Comparison of ENCODE assay signal across 22 cellular contexts in the genomic region with DNA sequence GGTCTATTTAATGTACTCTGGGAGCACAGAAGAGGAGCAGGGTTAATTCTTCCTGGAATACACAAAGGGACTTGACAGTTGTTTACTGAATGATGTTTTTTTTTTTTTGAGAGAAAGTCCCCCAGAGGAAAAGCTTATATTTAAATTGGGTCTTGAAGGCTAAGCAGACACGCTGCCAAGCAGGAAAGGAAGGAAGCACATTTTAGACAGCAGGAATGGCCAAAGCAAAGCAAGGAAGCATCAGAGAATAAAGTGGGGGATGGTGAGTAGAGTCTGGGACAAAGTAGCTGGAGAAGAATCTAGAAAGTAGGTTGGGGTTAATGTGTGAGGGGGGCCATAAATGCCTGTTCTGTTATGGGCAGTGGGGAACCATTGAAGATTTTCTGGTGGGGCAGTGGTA. TPM values are rescaled to one million over a fixed set of nuclear protein-coding genes. Genes with fewer than 3 reads are reported as not detected.
DNase-seq lines count a peak whose midpoint lies in the region; ATAC-seq, FAIRE-seq and TF ChIP-seq lines count a peak whose summit lies in the region.
"Had no signal": no experiment of that assay in that cellular context is flagged by ENCODE, and none has a peak within 500 bp of the region (broad histone marks: within the 10 kb centered on the region; RNA-seq: fewer than 3 reads in every experiment).

No MANE protein-coding gene starts in this region.

- no peaks in the 10 kb centered on the region for H3K4me1 Mint-ChIP-seq in activated naive CD4-positive, alpha-beta T cell treated with anti-CD3 and anti-CD28 coated beads, Interleukin-2, amount 50 U/mL, for 24 hours
- no peaks in the 10 kb centered on the region for H3K4me1 Mint-ChIP-seq in WTC11
- peaks cover 10% of the 10 kb centered on the region; the same call in 1 of the 2 replicates for H3K4me1 Mint-ChIP-seq in HFFc6 (ENCODE audit: low read depth)

- H3K9me1 ChIP-seq in endothelial cell of umbilical vein (replicated peaks; ENCODE audit: control insufficient read depth, extremely low read depth, insufficient read depth, low read length) = no peaks in the 10 kb centered on the region

- intact Hi-C loops in endothelial cell of umbilical vein (cut with micrococcal nuclease) = no loop called here
- intact Hi-C loops in thyroid gland (cut with DNase I) = no loop called here
- intact Hi-C loops in A673 (cut with micrococcal nuclease; ENCODE audit: unreplicated experiment) = no loop called here

- TF ChIP-seq CTCF in WTC11 (IDR thresholded peaks at IDR 0.05) = no peak
- no peak for TF ChIP-seq CTCF in endothelial cell of umbilical vein (IDR thresholded peaks at IDR 0.05; ENCODE audit: extremely low read depth in 1 of 2, insufficient read depth in 1 of 2, low read depth in 1 of 2, low read length in 2 of 2)
- TF ChIP-seq CTCF in thyroid gland (IDR thresholded peaks at IDR 0.05) = no peak
- TF ChIP-seq CTCF in HFFc6 (IDR thresholded peaks at IDR 0.05) = no peak
- no peak for TF ChIP-seq CTCF in A673 (conservative IDR thresholded peaks at IDR 0.05; ENCODE audit: low read depth, low read length)

- H3K9ac ChIP-seq in endothelial cell of umbilical vein (replicated peaks; ENCODE audit: extremely low read depth, insufficient read depth, low read length) = no peak overlapping the region

- POLR2A ChIA-PET in WTC11 (lab: Charles Lee) = no interaction called here
- POLR2A ChIA-PET in endothelial cell of umbilical vein (lab: Charles Lee) = no interaction called here
- POLR2A ChIA-PET in A673 (lab: Charles Lee; ENCODE audit: low non-redundant PET) = interaction anchor here (0.6 kb wide), 1 partner anchor 454 kb away, joined by 4 read pairs; no protein-coding TSS in a partner anchor

- peaks cover 13% of the 10 kb centered on the region for H3K36me3 Mint-ChIP-seq in activated naive CD4-positive, alpha-beta T cell treated with anti-CD3 and anti-CD28 coated beads, Interleukin-2, amount 50 U/mL, for 24 hours
- H3K36me3 Mint-ChIP-seq in WTC11 (peaks cover 38% of the 10 kb centered on the region), HFFc6 (ENCODE audit: low read depth) (peaks cover 12% of the 10 kb centered on the region)

- peaks cover 5 to 6% of the 10 kb centered on the region in 2 experiments for H3K36me3 ChIP-seq in endothelial cell of umbilical vein (ENCODE audit: control insufficient read depth in 2 of 2, extremely low read depth in 1 of 2, insufficient read depth in 2 of 2, low read length in 2 of 2)
- peaks cover 10 to 11% of the 10 kb centered on the region in 2 donors for H3K36me3 ChIP-seq in thyroid gland
- peaks cover 39% of the 10 kb centered on the region for H3K36me3 ChIP-seq in A673 (ENCODE audit: insufficient read depth, low read length, poor library complexity, severe bottlenecking)

- H3K4me3 ChIP-seq in endothelial cell of umbilical vein (replicated peaks in 1 of 3; ENCODE audit: insufficient read depth in 1 of 3, low read depth in 1 of 3, low read length in 3 of 3) (no peak overlapping the region), thyroid gland (replicated peaks in 1 of 3) (no peak overlapping the region), A673 (ENCODE audit: low read depth, low read length, poor library complexity, severe bottlenecking) (no peak overlapping the region)
- H3K4me3 ChIP-seq: K562 had no signal

- H3K27me3 Mint-ChIP-seq in activated naive CD4-positive, alpha-beta T cell treated with anti-CD3 and anti-CD28 coated beads, Interleukin-2, amount 50 U/mL, for 24 hours = no peaks in the 10 kb centered on the region
- H3K27me3 Mint-ChIP-seq in WTC11 (ENCODE audit: low read depth) (no peaks in the 10 kb centered on the region), HFFc6 (ENCODE audit: insufficient read depth) (no peaks in the 10 kb centered on the region)

- no peak overlapping the region for H3K4me3 Mint-ChIP-seq in activated naive CD4-positive, alpha-beta T cell treated with anti-CD3 and anti-CD28 coated beads, Interleukin-2, amount 50 U/mL, for 24 hours
- H3K4me3 Mint-ChIP-seq in WTC11 (no peak overlapping the region), HFFc6 (no peak overlapping the region)

- DNase-seq in activated naive CD4-positive, alpha-beta T cell treated with anti-CD3 and anti-CD28 coated beads, Interleukin-2, amount 50 U/mL, for 16 hours = no peak
- DNase-seq in WTC11 (ENCODE audit: low spot score) (no peak), endothelial cell of umbilical vein (ENCODE audit: low read depth, low spot score) (peak; percentile 75), thyroid gland (no peak), HFFc6 (no peak), A673 (ENCODE audit: low spot score) (no peak)
- DNase-seq: 8988T, AML-193, C1 segment of cervical spinal cord, EL, GF-D8, MM.1S, NCI-H1048, NCI-H1417 treated with DMSO at 0.1 percent for 48 hours, NCI-H187, NCI-H446, NCI-H526 had no signal

- dilution Hi-C loops in endothelial cell of umbilical vein (cut with MboI; ENCODE audit: extremely low pct_ligation_motif_present, low sequenced_read_pairs) = no loop called here

- no peak overlapping the region for H2AFZ ChIP-seq in endothelial cell of umbilical vein (ENCODE audit: low read depth, low read length)

- CTCF ChIA-PET in WTC11 (lab: Charles Lee) (interaction anchor here (0.6 to 1.7 kb wide), 4 partner anchors 22 to 383 kb away, joined by 3 to 7 read pairs (median 4); partner anchors contain the start of genes FGFR4 and ZNF346), endothelial cell of umbilical vein (lab: Charles Lee) (interaction anchor here (0.9 to 2.0 kb wide), 4 partner anchors 14 to 383 kb away, joined by 4 to 16 read pairs (median 5); no protein-coding TSS in a partner anchor), A673 (lab: Charles Lee) (no interaction called here)

- no peaks in the 10 kb centered on the region for H4K20me1 ChIP-seq in endothelial cell of umbilical vein (replicated peaks; ENCODE audit: control insufficient read depth, extremely low read depth, insufficient read depth, low read length)

- 67 to 68% methylated on average over 1 of the region's 1 CpG for WGBS in thyroid gland, 2 donors

- TF ChIP-seq POLR2A in endothelial cell of umbilical vein (IDR thresholded peaks at IDR 0.05; ENCODE audit: low read depth, low read length) (no peak), thyroid gland (IDR thresholded peaks at IDR 0.05) (no peak)

- H3K27ac ChIP-seq in endothelial cell of umbilical vein (ENCODE audit: insufficient read depth, low read depth, low read length) (no peak overlapping the region), thyroid gland (peak overlapping the region in 2 of 3 donors; percentile 16 to 33), A673 (ENCODE audit: low read depth, low read length, poor library complexity, severe bottlenecking) (no peak overlapping the region)

- H3K9me3 ChIP-seq in endothelial cell of umbilical vein (replicated peaks; ENCODE audit: control insufficient read depth, insufficient read depth, low read length) (no peaks in the 10 kb centered on the region), thyroid gland (no peaks in the 10 kb centered on the region), A673 (ENCODE audit: low read depth, low read length, poor library complexity, severe bottlenecking) (no peaks in the 10 kb centered on the region)

- H3K27me3 ChIP-seq in endothelial cell of umbilical vein (ENCODE audit: control insufficient read depth in 2 of 2, insufficient read depth in 2 of 2, low read length in 2 of 2) (no peaks in the 10 kb centered on the region), thyroid gland (no peaks in the 10 kb centered on the region), A673 (replicated peaks; ENCODE audit: insufficient read depth, low read depth, low read length, poor library complexity) (no peaks in the 10 kb centered on the region)

- no peaks in the 10 kb centered on the region for H3K79me2 ChIP-seq in endothelial cell of umbilical vein (ENCODE audit: control insufficient read depth, insufficient read depth, low read length)

- H3K4me1 ChIP-seq in endothelial cell of umbilical vein (ENCODE audit: control insufficient read depth, extremely low read depth, insufficient read depth, low read length) = peaks cover 8% of the 10 kb centered on the region
- H3K4me1 ChIP-seq in thyroid gland = peaks cover 32 to 40% of the 10 kb centered on the region in 2 donors
- H3K4me1 ChIP-seq in A673 (ENCODE audit: insufficient read depth, low read length, poor library complexity, severe bottlenecking) = no peaks in the 10 kb centered on the region

- FAIRE-seq in endothelial cell of umbilical vein (lab: Jason Lieb, UNC) = peak; percentile 67
- FAIRE-seq: GM19239, H54, K562 had no signal

- peak overlapping the region; percentile 19 for H3K4me2 ChIP-seq in endothelial cell of umbilical vein (ENCODE audit: insufficient read depth, low read length)

- BruUV-seq in endothelial cell of umbilical vein (replicated peaks; lab: Mats Ljungman, UMichigan) (no TSS peak), A673 (replicated peaks; lab: Mats Ljungman, UMichigan) (no TSS peak)

- peak overlapping the region; percentile 11 for H3K27ac Mint-ChIP-seq in activated naive CD4-positive, alpha-beta T cell treated with anti-CD3 and anti-CD28 coated beads, Interleukin-2, amount 50 U/mL, for 24 hours
- H3K27ac Mint-ChIP-seq in WTC11 (peak overlapping the region; percentile 9; the same call in 1 of the 2 replicates), HFFc6 (no peak overlapping the region)

- no peak for ATAC-seq in WTC11
- ATAC-seq: K562, Right ventricle myocardium inferior had no signal

- H3K9me3 Mint-ChIP-seq in activated naive CD4-positive, alpha-beta T cell treated with anti-CD3 and anti-CD28 coated beads, Interleukin-2, amount 50 U/mL, for 24 hours = no peaks in the 10 kb centered on the region
- H3K9me3 Mint-ChIP-seq in WTC11 (no peaks in the 10 kb centered on the region), HFFc6 (no peaks in the 10 kb centered on the region)

RNA-seq across cellular contexts. Expression of gene ZNF346, which starts 21.5 kb away (rescaled TPM):
- total RNA-seq in WTC11 (2021) = 18.4 to 25.4 TPM (median 19.4 TPM) in 3 replicates
- 28.6 and 35.2 TPM in 2 replicates for total RNA-seq in endothelial cell of umbilical vein
- 25.1 and 25.3 TPM in 2 replicates for polyA plus RNA-seq in endothelial cell of umbilical vein
- polyA plus RNA-seq in endothelial cell of umbilical vein (2011; cell fraction: cytosol; rRNA removed) = 28.0 and 30.4 TPM in 2 replicates
- polyA plus RNA-seq in endothelial cell of umbilical vein (2011; cell fraction: nucleus; rRNA removed) = 37.2 and 39.0 TPM in 2 replicates
- 15.0 and 15.7 TPM in 2 replicates for polyA plus RNA-seq in endothelial cell of umbilical vein (2012)
- polyA minus RNA-seq in endothelial cell of umbilical vein = 32.7 and 36.1 TPM in 2 replicates
- 9.3 TPM for polyA minus RNA-seq in endothelial cell of umbilical vein (2011; cell fraction: cytosol; rRNA and poly(A)+ RNA removed)
- polyA minus RNA-seq in endothelial cell of umbilical vein (2011; cell fraction: nucleus; rRNA and poly(A)+ RNA removed) = 26.4 and 36.7 TPM in 2 replicates
- 10 to 100 TPM; 23.6 to 34.8 (median 26.2) TPM for total RNA-seq in thyroid gland
- total RNA-seq in HFFc6 (2021; fragmentation: NEBNext Ultra II Directional; extraction: Animal tissue kit (Norgen Biotek cat#: 25700)) = 10 to 100 TPM; 11.2 to 15.1 (median 12.0) TPM
- total RNA-seq in A673 (2021) = 27.3 and 29.3 TPM in 2 replicates

RNA-seq across cellular contexts. Expression of gene UIMC1, which starts 37.4 kb away (rescaled TPM):
- 44.4 to 48.0 TPM (median 46.1 TPM) in 3 replicates for total RNA-seq in WTC11 (2021)
- total RNA-seq in endothelial cell of umbilical vein = 56.5 and 60.1 TPM in 2 replicates
- 16.9 and 17.2 TPM in 2 replicates for polyA plus RNA-seq in endothelial cell of umbilical vein
- polyA plus RNA-seq in endothelial cell of umbilical vein (2011; cell fraction: cytosol; rRNA removed) = 30.0 and 31.4 TPM in 2 replicates
- 74.5 and 87.1 TPM in 2 replicates for polyA plus RNA-seq in endothelial cell of umbilical vein (2011; cell fraction: nucleus; rRNA removed)
- polyA plus RNA-seq in endothelial cell of umbilical vein (2012) = 27.9 and 28.5 TPM in 2 replicates
- 27.8 and 34.5 TPM in 2 replicates for polyA minus RNA-seq in endothelial cell of umbilical vein
- 15.3 TPM for polyA minus RNA-seq in endothelial cell of umbilical vein (2011; cell fraction: cytosol; rRNA and poly(A)+ RNA removed)
- 46.1 and 60.7 TPM in 2 replicates for polyA minus RNA-seq in endothelial cell of umbilical vein (2011; cell fraction: nucleus; rRNA and poly(A)+ RNA removed)
- total RNA-seq in thyroid gland = 10 to 100 TPM; 30.0 to 34.3 (median 32.4) TPM
- total RNA-seq in HFFc6 (2021; fragmentation: NEBNext Ultra II Directional; extraction: Animal tissue kit (Norgen Biotek cat#: 25700)) = 10 to 100 TPM; 19.8 to 34.4 (median 23.6) TPM
- total RNA-seq in A673 (2021) = 46.8 and 54.0 TPM in 2 replicates

RNA-seq across cellular contexts. Expression of gene FGFR4, which starts 42.8 kb away (rescaled TPM):
- total RNA-seq in WTC11 (2021) (108 to 122 TPM (median 111 TPM) in 3 replicates), endothelial cell of umbilical vein (2.9 and 3.8 TPM in 2 replicates), thyroid gland (1 to 10 TPM in 2 of 4 donors, under 1 TPM in 1, not detected in 1; 0.49 to 1.2 (median 1.1) TPM), A673 (2021) (17.2 and 20.6 TPM in 2 replicates)
- 1.9 and 2.3 TPM in 2 replicates for polyA plus RNA-seq in endothelial cell of umbilical vein
- 1.2 and 1.6 TPM in 2 replicates for polyA plus RNA-seq in endothelial cell of umbilical vein (2011; cell fraction: cytosol; rRNA removed)
- polyA plus RNA-seq in endothelial cell of umbilical vein (2011; cell fraction: nucleus; rRNA removed) = 3.1 and 3.7 TPM in 2 replicates
- polyA plus RNA-seq in endothelial cell of umbilical vein (2012) = 1.5 and 3.0 TPM in 2 replicates
- 1.00 and 1.9 TPM in 2 replicates for polyA minus RNA-seq in endothelial cell of umbilical vein
- polyA minus RNA-seq in endothelial cell of umbilical vein (2011; cell fraction: cytosol; rRNA and poly(A)+ RNA removed) = 7.3 TPM
- 0.67 and 1.0 TPM in 2 replicates for polyA minus RNA-seq in endothelial cell of umbilical vein (2011; cell fraction: nucleus; rRNA and poly(A)+ RNA removed)
- under 1 TPM in 5 of 6 experiments, not detected in 1; 0.14 to 0.53 (median 0.33) TPM for total RNA-seq in HFFc6 (2021; fragmentation: NEBNext Ultra II Directional; extraction: Animal tissue kit (Norgen Biotek cat#: 25700))

Comparison
In these comparisons a context has a peak if more than half of its experiments do, and no peak if none do; other contexts are left out.
1. H3K27ac ChIP-seq: peak in thyroid gland (2 of 3); none in endothelial cell of umbilical vein (single experiment) and A673 (single experiment).